ENCODE assay signal across 6 cellular contexts in the genomic region with DNA sequence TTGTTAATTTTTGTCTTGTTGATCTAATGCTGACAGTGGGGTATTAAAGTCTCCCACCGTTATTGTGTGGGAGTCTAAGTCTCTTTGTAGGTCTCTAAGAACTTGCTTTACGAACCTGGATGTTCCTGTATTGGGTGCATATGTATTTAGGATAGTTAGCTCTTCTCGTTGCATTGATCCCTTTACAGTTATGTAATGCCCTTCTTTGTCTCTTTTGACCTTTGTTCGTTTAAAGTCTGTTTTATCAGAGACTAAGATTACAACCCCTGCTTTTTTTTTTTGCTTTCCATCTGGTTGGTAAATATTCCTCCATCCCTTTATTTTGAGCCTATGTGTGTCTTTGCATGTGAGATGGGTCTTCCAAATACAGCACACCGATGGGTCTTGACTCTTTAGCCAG.
DNase-seq lines count a peak whose midpoint lies in the region; ATAC-seq, FAIRE-seq and TF ChIP-seq lines count a peak whose summit lies in the region.
"Not testable (repeated sequence)": the region's sequence is repeated elsewhere in the genome, so short reads cannot be mapped to it uniquely, and the experiment has no call there.

No MANE protein-coding gene starts in this region.

- not testable (repeated sequence) for H3K9me3 ChIP-seq in endothelial cell of umbilical vein (replicated peaks; ENCODE audit: control insufficient read depth, insufficient read depth, low read length); HepG2 (ENCODE audit: low read length); liver (ENCODE audit: control insufficient read depth in 4 of 4, low read length in 3 of 4)

- not testable (repeated sequence) for H3K79me2 ChIP-seq in endothelial cell of umbilical vein (ENCODE audit: control insufficient read depth, insufficient read depth, low read length); HepG2 (ENCODE audit: insufficient read depth, low read length)

- BruUV-seq in endothelial cell of umbilical vein (replicated peaks; lab: Mats Ljungman, UMichigan); HepG2 (replicated peaks; lab: Mats Ljungman, UMichigan): not testable (repeated sequence)

- H3K4me3 Mint-ChIP-seq in activated T-cell treated with anti-CD3 and anti-CD28 coated beads, Interleukin-2, amount 50 U/mL, for 72 hours; activated T-helper 2 cell treated with anti-CD3 and anti-CD28 coated beads, Interferon-gamma antibody, Interleukin-2, Interleukin-4, amounts not matched to agents 10 μg/mL and 5 μg/mL and 100 μg/mL, durations not matched to agents 14 hours and 24 hours and 36 hours (ENCODE audit: low read depth): not testable (repeated sequence)
- peak overlapping the region; percentile 16 for H3K4me3 Mint-ChIP-seq in stimulated activated effector memory CD8-positive, alpha-beta T cell treated with anti-CD3 and anti-CD28 coated beads, Interleukin-12 subunit alpha, Interleukin-12 subunit beta, amount 100 ng/mL, for 72 hours

- H3K36me3 Mint-ChIP-seq in activated T-cell treated with anti-CD3 and anti-CD28 coated beads, Interleukin-2, amount 50 U/mL, for 72 hours (ENCODE audit: insufficient read depth in 2 of 2); stimulated activated effector memory CD8-positive, alpha-beta T cell treated with anti-CD3 and anti-CD28 coated beads, Interleukin-12 subunit alpha, Interleukin-12 subunit beta, amount 100 ng/mL, for 72 hours: not testable (repeated sequence)
- peaks cover 27% of the 10 kb centered on the region for H3K36me3 Mint-ChIP-seq in activated T-helper 2 cell treated with anti-CD3 and anti-CD28 coated beads, Interferon-gamma antibody, Interleukin-2, Interleukin-4, amounts not matched to agents 10 μg/mL and 5 μg/mL and 100 μg/mL, durations not matched to agents 14 hours and 24 hours and 36 hours (ENCODE audit: low read depth)

- TF ChIP-seq EP300 in HepG2 (IDR thresholded peaks at IDR 0.05; ENCODE audit: low read depth in 2 of 2, low read length in 2 of 2); HepG2 (CRISPR knock-in tag; IDR thresholded peaks at IDR 0.05; ENCODE audit: borderline replicate concordance): not testable (repeated sequence)

- dilution Hi-C loops in endothelial cell of umbilical vein (cut with MboI; ENCODE audit: extremely low pct_ligation_motif_present, low sequenced_read_pairs) = not testable (repeated sequence)

- H3K36me3 ChIP-seq in endothelial cell of umbilical vein (ENCODE audit: control insufficient read depth in 2 of 2, extremely low read depth in 1 of 2, insufficient read depth in 2 of 2, low read length in 2 of 2); HepG2 (replicated peaks in 1 of 2; ENCODE audit: control insufficient read depth in 1 of 2, insufficient read depth in 2 of 2, low read length in 2 of 2); liver (ENCODE audit: control insufficient read depth in 4 of 4, insufficient read depth in 3 of 4, low read depth in 1 of 4, low read length in 3 of 4): not testable (repeated sequence)

- WGBS in HepG2 (ENCODE audit: low lambda C conversion rate) = 32% methylated on average over 3 of the region's 5 CpGs
- 42% methylated on average over 5 of the region's 5 CpGs for WGBS in liver

- not testable (repeated sequence) for ATAC-seq in activated T-cell treated with anti-CD3 and anti-CD28 coated beads, Interleukin-2, amount 50 U/mL, for 72 hours (replicated peaks in 1 of 2); HepG2; stimulated activated effector memory CD8-positive, alpha-beta T cell treated with anti-CD3 and anti-CD28 coated beads, Interleukin-12 subunit alpha, Interleukin-12 subunit beta, amount 100 ng/mL, for 72 hours

- not testable (repeated sequence) for TF ChIP-seq CTCF in endothelial cell of umbilical vein (IDR thresholded peaks at IDR 0.05; ENCODE audit: extremely low read depth in 1 of 2, insufficient read depth in 1 of 2, low read depth in 1 of 2, low read length in 2 of 2); HepG2 (CRISPR knock-in tag; IDR thresholded peaks at IDR 0.05); liver (IDR thresholded peaks at IDR 0.05; ENCODE audit: low read depth, low read length, missing input control)

- peak overlapping the region; percentile 52 for H3K27ac Mint-ChIP-seq in activated T-cell treated with anti-CD3 and anti-CD28 coated beads, Interleukin-2, amount 50 U/mL, for 72 hours
- H3K27ac Mint-ChIP-seq in activated T-helper 2 cell treated with anti-CD3 and anti-CD28 coated beads, Interferon-gamma antibody, Interleukin-2, Interleukin-4, amounts not matched to agents 10 μg/mL and 5 μg/mL and 100 μg/mL, durations not matched to agents 14 hours and 24 hours and 36 hours = peak overlapping the region; percentile 83
- H3K27ac Mint-ChIP-seq in stimulated activated effector memory CD8-positive, alpha-beta T cell treated with anti-CD3 and anti-CD28 coated beads, Interleukin-12 subunit alpha, Interleukin-12 subunit beta, amount 100 ng/mL, for 72 hours = not testable (repeated sequence)

- DNase-seq in activated T-cell treated with anti-CD3 and anti-CD28 coated beads, Interleukin-2, amount 50 U/mL, for 72 hours; activated T-helper 2 cell treated with anti-CD3 and anti-CD28 coated beads, Interferon-gamma antibody, Interleukin-2, Interleukin-4, amounts not matched to agents 10 μg/mL and 5 μg/mL and 100 μg/mL, durations not matched to agents 14 hours and 24 hours and 36 hours (ENCODE audit: low spot score); endothelial cell of umbilical vein (ENCODE audit: low read depth, low spot score); stimulated activated effector memory CD8-positive, alpha-beta T cell treated with anti-CD3 and anti-CD28 coated beads, Interleukin-12 subunit alpha, Interleukin-12 subunit beta, amount 100 ng/mL, for 72 hours (ENCODE audit: low spot score in 2 of 2): not testable (repeated sequence)
- DNase-seq in HepG2 (ENCODE audit: low spot score) = peak; percentile 6

- not testable (repeated sequence) for H3K4me1 Mint-ChIP-seq in activated T-cell treated with anti-CD3 and anti-CD28 coated beads, Interleukin-2, amount 50 U/mL, for 72 hours (ENCODE audit: low read depth); stimulated activated effector memory CD8-positive, alpha-beta T cell treated with anti-CD3 and anti-CD28 coated beads, Interleukin-12 subunit alpha, Interleukin-12 subunit beta, amount 100 ng/mL, for 72 hours
- peaks cover 29% of the 10 kb centered on the region for H3K4me1 Mint-ChIP-seq in activated T-helper 2 cell treated with anti-CD3 and anti-CD28 coated beads, Interferon-gamma antibody, Interleukin-2, Interleukin-4, amounts not matched to agents 10 μg/mL and 5 μg/mL and 100 μg/mL, durations not matched to agents 14 hours and 24 hours and 36 hours (ENCODE audit: low read depth)

- H3K9me3 Mint-ChIP-seq in activated T-cell treated with anti-CD3 and anti-CD28 coated beads, Interleukin-2, amount 50 U/mL, for 72 hours; stimulated activated effector memory CD8-positive, alpha-beta T cell treated with anti-CD3 and anti-CD28 coated beads, Interleukin-12 subunit alpha, Interleukin-12 subunit beta, amount 100 ng/mL, for 72 hours: not testable (repeated sequence)
- H3K9me3 Mint-ChIP-seq in activated T-helper 2 cell treated with anti-CD3 and anti-CD28 coated beads, Interferon-gamma antibody, Interleukin-2, Interleukin-4, amounts not matched to agents 10 μg/mL and 5 μg/mL and 100 μg/mL, durations not matched to agents 14 hours and 24 hours and 36 hours = peaks cover 32% of the 10 kb centered on the region

- H3K27ac ChIP-seq in endothelial cell of umbilical vein (ENCODE audit: insufficient read depth, low read depth, low read length); HepG2 (ENCODE audit: extremely low read length, insufficient read depth, low read length); liver (ENCODE audit: low read depth in 1 of 2, low read length in 2 of 2): not testable (repeated sequence)

- TF ChIP-seq POLR2A in endothelial cell of umbilical vein (IDR thresholded peaks at IDR 0.05; ENCODE audit: low read depth, low read length); HepG2 (IDR thresholded peaks at IDR 0.05; ENCODE audit: insufficient read depth in 1 of 2, low read depth in 2 of 2, low read length in 2 of 2): not testable (repeated sequence)

- intact Hi-C loops in activated T-helper 2 cell treated with anti-CD3 and anti-CD28 coated beads, Interferon-gamma antibody, Interleukin-2, Interleukin-4, amounts not matched to agents 10 μg/mL and 5 μg/mL and 100 μg/mL, durations not matched to agents 14 hours and 24 hours and 36 hours (cut with micrococcal nuclease) = loop anchor here (5.0 kb wide), 1 partner anchor 68 kb away; the partner anchor contains the start of gene MAOA
- intact Hi-C loops in endothelial cell of umbilical vein (cut with micrococcal nuclease) = not testable (repeated sequence)
- intact Hi-C loops in HepG2 (cut with micrococcal nuclease; ENCODE audit: unreplicated experiment) = loop anchor here (5.0 kb wide), 1 partner anchor 68 kb away; the partner anchor contains the start of gene MAOA

- H3K4me1 ChIP-seq in endothelial cell of umbilical vein (ENCODE audit: control insufficient read depth, extremely low read depth, insufficient read depth, low read length); liver (ENCODE audit: control insufficient read depth in 4 of 4, insufficient read depth in 4 of 4, low read length in 3 of 4): not testable (repeated sequence)
- peaks cover 30% of the 10 kb centered on the region for H3K4me1 ChIP-seq in HepG2 (ENCODE audit: insufficient read depth, low read length)

- not testable (repeated sequence) for H3K27me3 ChIP-seq in endothelial cell of umbilical vein (ENCODE audit: control insufficient read depth in 2 of 2, insufficient read depth in 2 of 2, low read length in 2 of 2); HepG2 (ENCODE audit: control insufficient read depth in 1 of 2, insufficient read depth in 2 of 2, low read length in 2 of 2); liver (ENCODE audit: control insufficient read depth in 4 of 4, insufficient read depth in 4 of 4, low read length in 3 of 4)

- H3K27me3 Mint-ChIP-seq in activated T-cell treated with anti-CD3 and anti-CD28 coated beads, Interleukin-2, amount 50 U/mL, for 72 hours (ENCODE audit: low read depth) = peaks cover 17% of the 10 kb centered on the region
- H3K27me3 Mint-ChIP-seq in activated T-helper 2 cell treated with anti-CD3 and anti-CD28 coated beads, Interferon-gamma antibody, Interleukin-2, Interleukin-4, amounts not matched to agents 10 μg/mL and 5 μg/mL and 100 μg/mL, durations not matched to agents 14 hours and 24 hours and 36 hours (ENCODE audit: low read depth) = not testable (repeated sequence)

- CTCF ChIA-PET in endothelial cell of umbilical vein (lab: Charles Lee); HepG2 (lab: Yijun Ruan, JAX; ENCODE audit: low intra/inter-chr PET ratio, low total read pairs): not testable (repeated sequence)

- POLR2A ChIA-PET in endothelial cell of umbilical vein (lab: Charles Lee); HepG2 (lab: Yijun Ruan, JAX): not testable (repeated sequence)

- not testable (repeated sequence) for TF ChIP-seq RAD21 in HepG2 (CRISPR knock-in tag; IDR thresholded peaks at IDR 0.05); liver (IDR thresholded peaks at IDR 0.05)

- not testable (repeated sequence) for H4K20me1 ChIP-seq in endothelial cell of umbilical vein (replicated peaks; ENCODE audit: control insufficient read depth, extremely low read depth, insufficient read depth, low read length); HepG2 (ENCODE audit: insufficient read depth, low read length)

- peak; percentile 48 for FAIRE-seq in endothelial cell of umbilical vein (lab: Jason Lieb, UNC)
- FAIRE-seq in HepG2 (lab: Jason Lieb, UNC) = not testable (repeated sequence)

- not testable (repeated sequence) for H3K9ac ChIP-seq in endothelial cell of umbilical vein (replicated peaks; ENCODE audit: extremely low read depth, insufficient read depth, low read length); HepG2 (ENCODE audit: insufficient read depth, low read depth, low read length); liver (ENCODE audit: low read depth in 1 of 2, low read length in 2 of 2)

- in situ Hi-C loops in HepG2 (cut with HindIII; ENCODE audit: extremely low pct_ligation_motif_present, low pct_unique_long_range_greater_than_20kb) = not testable (repeated sequence)

- not testable (repeated sequence) for H3K9me1 ChIP-seq in endothelial cell of umbilical vein (replicated peaks; ENCODE audit: control insufficient read depth, extremely low read depth, insufficient read depth, low read length)

- not testable (repeated sequence) for H2AFZ ChIP-seq in endothelial cell of umbilical vein (ENCODE audit: low read depth, low read length); HepG2 (ENCODE audit: low read length)

- H3K4me3 ChIP-seq in endothelial cell of umbilical vein (replicated peaks in 1 of 3; ENCODE audit: insufficient read depth in 1 of 3, low read depth in 1 of 3, low read length in 3 of 3); HepG2 (replicated peaks in 1 of 3; ENCODE audit: insufficient read depth in 1 of 3, low read depth in 2 of 3, low read length in 3 of 3); liver (ENCODE audit: low read depth in 1 of 3, low read length in 3 of 3): not testable (repeated sequence)

- H3K4me2 ChIP-seq in endothelial cell of umbilical vein (ENCODE audit: insufficient read depth, low read length); HepG2 (ENCODE audit: low read depth, low read length): not testable (repeated sequence)
